8 cellular contexts compared by ENCODE assay signal in genomic region chr11:13009921-13010736, GRCh38. TPM values are rescaled to one million over a fixed set of nuclear protein-coding genes. Genes with fewer than 3 reads are reported as not detected.
DNase-seq lines count a peak whose midpoint lies in the region; ATAC-seq, FAIRE-seq and TF ChIP-seq lines count a peak whose summit lies in the region.

No MANE protein-coding gene starts in this region.

- H4K20me1 ChIP-seq in keratinocyte (ENCODE audit: control insufficient read depth, extremely low read depth, insufficient read depth, low read length): no peaks in the 10 kb centered on the region

- intact Hi-C loops in testis (cut with DNase I; ENCODE audit: low total_unique reads): no loop called here

- no peaks in the 10 kb centered on the region for H3K9me3 ChIP-seq in keratinocyte (ENCODE audit: control insufficient read depth, low read depth, low read length)
- H3K9me3 ChIP-seq in testis: no peaks in the 10 kb centered on the region

- H2AFZ ChIP-seq in keratinocyte (ENCODE audit: control insufficient read depth, low read length): peak overlapping the region; percentile 67

- peak overlapping the region; percentile 60 for H3K9ac ChIP-seq in keratinocyte (ENCODE audit: control insufficient read depth, extremely low read depth, insufficient read depth, low read length)

- H3K36me3 ChIP-seq in keratinocyte (ENCODE audit: control insufficient read depth in 2 of 2, extremely low read depth in 1 of 2, insufficient read depth in 2 of 2, low read length in 2 of 2) (no peaks in the 10 kb centered on the region), testis (ENCODE audit: low read depth, missing control alignments) (no peaks in the 10 kb centered on the region)

- H3K4me1 ChIP-seq in keratinocyte (ENCODE audit: control insufficient read depth, extremely low read depth, insufficient read depth, low read length) (peaks cover 51% of the 10 kb centered on the region), testis (peaks cover 13% of the 10 kb centered on the region)

- dilution Hi-C loops in keratinocyte (cut with MboI; ENCODE audit: extremely low pct_ligation_motif_present, low sequenced_read_pairs): no loop called here

- H3K9me1 ChIP-seq in keratinocyte (ENCODE audit: control insufficient read depth, extremely low read depth, insufficient read depth, low read length): no peaks in the 10 kb centered on the region

- peaks cover 14% of the 10 kb centered on the region for H3K79me2 ChIP-seq in keratinocyte (ENCODE audit: control insufficient read depth, insufficient read depth, low read length)

- 1% methylated on average over 72 of the region's 93 CpGs; no CpG with 5 or more reads in 1 of the 2 donors for WGBS in testis, 2 donors

- H3K27ac ChIP-seq in keratinocyte (ENCODE audit: control insufficient read depth, insufficient read depth, low read length) (no peak overlapping the region), testis (no peak overlapping the region)

- peak; percentile 29 for DNase-seq in NCI-H82 (lab: John Stamatoyannopoulos, UW)
- DNase-seq in NCI-H82 treated with DMSO at 0.1 percent for 48 hours (lab: John Stamatoyannopoulos, UW; ENCODE audit: unreplicated experiment): no peak
- no peak for DNase-seq in astrocyte of the cerebellum (ENCODE audit: low read depth)
- no peak for DNase-seq in keratinocyte (ENCODE audit: low read depth, low spot score)
- peak; percentile 34 for DNase-seq in testis
- DNase-seq in globus pallidus (ENCODE audit: low spot score): no peak

- H3K4me2 ChIP-seq in keratinocyte (ENCODE audit: control insufficient read depth, extremely low read depth, insufficient read depth, low read depth, low read length): peak overlapping the region; percentile 86

- H3K27me3 ChIP-seq in keratinocyte (ENCODE audit: control insufficient read depth, extremely low read depth, insufficient read depth, low read length) (no peaks in the 10 kb centered on the region), testis (no peaks in the 10 kb centered on the region)

- ATAC-seq in HG02970 (IDR thresholded peaks at IDR 0.05; ENCODE audit: low FRiP score, unreplicated experiment) (no peak), HG03565 (IDR thresholded peaks at IDR 0.05; ENCODE audit: unreplicated experiment) (no peak)

- no peak for TF ChIP-seq POLR2A in testis (IDR thresholded peaks at IDR 0.05)

- TF ChIP-seq CTCF in astrocyte of the cerebellum (IDR thresholded peaks at IDR 0.05; ENCODE audit: low read depth, low read length, missing control alignments) (no peak), keratinocyte (optimal IDR thresholded peaks at IDR 0.05 in 1 of 3, IDR thresholded peaks at IDR 0.05 in 1 of 3, conservative IDR thresholded peaks at IDR 0.05 in 1 of 3; ENCODE audit: extremely low read depth in 1 of 3, insufficient read depth in 2 of 3, low read length in 3 of 3) (peak; percentile 3 to 48 (median 4)), testis (IDR thresholded peaks at IDR 0.05) (no peak)

- no peak for FAIRE-seq in keratinocyte (lab: Jason Lieb, UNC)

- peak overlapping the region; percentile 42 for H3K4me3 ChIP-seq in astrocyte of the cerebellum (ENCODE audit: low read depth, low read length)
- H3K4me3 ChIP-seq in keratinocyte (ENCODE audit: control insufficient read depth in 2 of 3, extremely low read depth in 1 of 3, insufficient read depth in 2 of 3, low read depth in 1 of 3, low read length in 3 of 3): peak overlapping the region; percentile 50 to 73 (median 56)
- peak overlapping the region; percentile 32 to 66 for H3K4me3 ChIP-seq in testis

- in situ Hi-C loops in astrocyte of the cerebellum (cut with HindIII; ENCODE audit: low sequenced_read_pairs): no loop called here

RNA-seq across cellular contexts. Expression of gene RASSF10, which starts 1.0 kb away (rescaled TPM):
- polyA plus RNA-seq in keratinocyte (1.4 to 2.1 TPM (median 1.6 TPM) in 3 replicates), testis (ENCODE audit: insufficient read depth, low read depth, low replicate concordance) (2.9 TPM)
- polyA plus RNA-seq in keratinocyte (2011; ENCODE audit: low read depth): 1.8 TPM
- 1.1 and 1.8 TPM in 2 replicates for polyA plus RNA-seq in keratinocyte (2011; cell fraction: cytosol; rRNA removed)
- polyA plus RNA-seq in keratinocyte (2011; cell fraction: nucleus; rRNA removed): 2.2 and 2.4 TPM in 2 replicates
- polyA plus RNA-seq in keratinocyte (2012; ENCODE audit: low replicate concordance): 1.3 and 2.9 TPM in 2 replicates
- 1.2 to 1.8 TPM (median 1.7 TPM) in 3 replicates for polyA minus RNA-seq in keratinocyte
- polyA minus RNA-seq in keratinocyte (2011; cell fraction: cytosol; rRNA and poly(A)+ RNA removed): 6.7 TPM
- 4.0 and 6.3 TPM in 2 replicates for polyA minus RNA-seq in keratinocyte (2011; cell fraction: nucleus; rRNA and poly(A)+ RNA removed)
- 1 to 10 TPM; 3.0 to 6.3 TPM for total RNA-seq in testis

Comparison
In these comparisons a context has a peak if more than half of its experiments do, and no peak if none do; other contexts are left out.
1. DNase-seq: peak in NCI-H82 (single experiment) and testis (single experiment); none in NCI-H82 treated with DMSO at 0.1 percent for 48 hours (single experiment), astrocyte of the cerebellum (single experiment), keratinocyte (single experiment) and globus pallidus (single experiment).
2. CTCF ChIP-seq: peak in keratinocyte (3 of 3); none in astrocyte of the cerebellum (single experiment) and testis (0 of 3).
3. Peak in every context shown above with its lines, with median percentiles within 50 percentile points of each other: H3K4me3 ChIP-seq.